14 cellular contexts compared by ENCODE assay signal in the genomic region with DNA sequence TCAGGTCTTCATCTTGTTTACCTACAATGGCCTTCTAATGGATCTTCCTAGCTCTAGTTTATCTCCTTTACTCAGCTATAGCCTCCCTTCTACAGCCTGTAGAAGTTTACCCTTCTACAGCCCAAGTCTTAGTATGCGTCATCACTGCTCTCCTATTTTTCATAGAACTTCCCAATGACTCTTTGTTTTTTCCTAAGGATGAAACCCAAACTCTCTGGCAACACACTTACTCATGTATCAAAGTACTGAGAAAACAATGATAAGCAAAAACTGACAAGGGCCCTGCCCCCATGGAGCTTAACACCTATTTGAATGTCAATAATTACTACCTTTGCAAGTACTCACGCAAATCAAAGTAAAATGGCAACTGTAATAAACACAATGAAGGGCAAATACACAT. TPM values are rescaled to one million over a fixed set of nuclear protein-coding genes. Genes with fewer than 3 reads are reported as not detected.
A peak's percentile ranks its signal among the peaks of the same experiment; 100 is the strongest.
DNase-seq lines count a peak whose midpoint lies in the region; TF ChIP-seq lines count a peak whose summit lies in the region.
"Had no signal": no experiment of that assay in that cellular context is flagged by ENCODE, and none has a peak within 500 bp of the region (broad histone marks: within the 10 kb centered on the region; RNA-seq: fewer than 3 reads in every experiment).

No MANE protein-coding gene starts in this region.

- no peaks in the 10 kb centered on the region for H3K4me1 ChIP-seq in HEK293 (ENCODE audit: control insufficient read depth, insufficient read depth, low read length)
- peaks cover 6 to 15% of the 10 kb centered on the region in 2 experiments for H3K4me1 ChIP-seq in neutrophil (ENCODE audit: control insufficient read depth in 1 of 2, insufficient read depth in 1 of 2, low read depth in 1 of 2, low read length in 1 of 2)

- H3K27me3 ChIP-seq in neutrophil: no peaks in the 10 kb centered on the region

- H3K4me3 ChIP-seq in HEK293 (ENCODE audit: low read depth, low read length): no peak overlapping the region
- no peak overlapping the region for H3K4me3 ChIP-seq in neutrophil (ENCODE audit: low read depth in 1 of 2, low read length in 1 of 2)

- TF ChIP-seq CTCF in HEK293 (tag by site-specific recombination; IDR thresholded peaks at IDR 0.05) (no peak), neutrophil (IDR thresholded peaks at IDR 0.05) (no peak)

- no peaks in the 10 kb centered on the region for H3K9me3 ChIP-seq in HEK293 (ENCODE audit: control insufficient read depth, insufficient read depth, low read depth, low read length)
- H3K9me3 ChIP-seq in neutrophil: no peaks in the 10 kb centered on the region

- H3K27ac ChIP-seq in HEK293 (ENCODE audit: extremely low read depth, low read depth, low read length) (no peak overlapping the region), neutrophil (peak overlapping the region; percentile 65)

- peaks cover 20 to 41% of the 10 kb centered on the region in 2 experiments for H3K36me3 ChIP-seq in HEK293 (ENCODE audit: control insufficient read depth in 2 of 2, insufficient read depth in 1 of 2, low read length in 2 of 2)
- H3K36me3 ChIP-seq in neutrophil: peaks cover 28% of the 10 kb centered on the region

- POLR2A ChIA-PET in HEK293 (lab: Yijun Ruan, JAX): no interaction called here

- DNase-seq in LHCN-M2 (ENCODE audit: low read depth) (peak; percentile 8), dermis blood vessel endothelial cell (peak; percentile 83), cerebellum (ENCODE audit: low spot score) (no peak), middle frontal gyrus (ENCODE audit: extremely low spot score, low spot score) (no peak), DMS 273 treated with DMSO at 0.1 percent for 48 hours (lab: John Stamatoyannopoulos, UW) (no peak), T-helper 1 cell (no peak)
- DNase-seq: COR-L47, DMS79, NCI-H1436, NCI-H510A treated with DMSO at 0.1 percent for 48 hours, SIG-M5 had no signal

- CTCF ChIA-PET in HEK293 (lab: Yijun Ruan, JAX): interaction anchor here (1.0 kb wide), 1 partner anchor 22 kb away, joined by 4 read pairs; no protein-coding TSS in a partner anchor

TF ChIP-seq in HEK293, 187 proteins besides CTCF, POLR2A, EP300 and RAD21:
- TF ChIP-seq BCL11B (tag by site-specific recombination; IDR thresholded peaks at IDR 0.05; ENCODE audit: low read depth): no peak
- TF ChIP-seq SP7 (tag by site-specific recombination; IDR thresholded peaks at IDR 0.05): peak; percentile 58

RNA-seq across cellular contexts. Expression of gene LEAP2, which starts 33.7 kb away (rescaled TPM):
- total RNA-seq in LHCN-M2 (2014; rRNA removed): 0.17 and 0.77 TPM in 2 replicates
- polyA plus RNA-seq in LHCN-M2 (2012): 0.62 TPM
- 0.09 and 0.17 TPM in 2 replicates for total RNA-seq in dermis blood vessel endothelial cell
- 2.1 TPM for total RNA-seq in cerebellum

RNA-seq across cellular contexts. Expression of gene UQCRQ, which starts 40.7 kb away (rescaled TPM):
- total RNA-seq in LHCN-M2 (2014; rRNA removed) (125 and 144 TPM in 2 replicates), dermis blood vessel endothelial cell (68.8 and 98.9 TPM in 2 replicates), cerebellum (61.5 TPM)
- 848 TPM for polyA plus RNA-seq in LHCN-M2 (2012)

RNA-seq across cellular contexts. Expression of gene GDF9, which starts 40.9 kb away (rescaled TPM):
- total RNA-seq in LHCN-M2 (2014; rRNA removed) (0.32 TPM in 1 of 2 replicates, not detected in the other), dermis blood vessel endothelial cell (0.14 TPM in 1 of 2 replicates, not detected in the other), cerebellum (0.54 TPM)
- 0.09 TPM for polyA plus RNA-seq in LHCN-M2 (2012)
- polyA plus RNA-seq: IgD-negative memory B cell had no signal

RNA-seq across cellular contexts. Expression of gene AFF4, which starts 56.3 kb away (rescaled TPM):
- total RNA-seq in LHCN-M2 (2014; rRNA removed) (47.4 and 59.1 TPM in 2 replicates), dermis blood vessel endothelial cell (29.1 and 41.8 TPM in 2 replicates), cerebellum (96.0 TPM)
- polyA plus RNA-seq in LHCN-M2 (2012): 18.6 TPM

Comparison
In these comparisons a context has a peak if more than half of its experiments do, and no peak if none do; other contexts are left out.
1. DNase-seq: peak in LHCN-M2 (single experiment) and dermis blood vessel endothelial cell (single experiment); none in cerebellum (single experiment), middle frontal gyrus (single experiment), DMS 273 treated with DMSO at 0.1 percent for 48 hours (single experiment) and T-helper 1 cell (0 of 5).